In the genomic region with DNA sequence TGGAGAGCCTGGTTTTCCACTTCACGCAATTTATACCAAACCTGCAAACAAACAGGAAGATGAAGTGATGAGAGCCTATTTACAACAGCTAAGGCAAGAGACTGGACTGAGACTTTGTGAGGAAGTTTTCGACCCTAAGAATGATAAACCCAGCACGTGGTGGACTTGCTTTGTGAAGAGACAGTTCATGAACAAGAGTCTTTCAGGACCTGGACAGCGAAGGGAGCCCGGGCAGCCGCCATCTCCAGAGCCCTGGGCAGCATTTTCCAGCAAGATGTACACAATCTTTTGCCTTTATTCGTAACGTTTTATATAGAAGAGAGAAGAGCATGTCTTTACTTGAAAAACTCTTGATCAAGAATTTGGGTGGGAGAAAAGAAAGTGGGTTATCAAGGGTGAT, we compare ENCODE assay signal across 7 cellular contexts. TPM values are rescaled to one million over a fixed set of nuclear protein-coding genes. Genes with fewer than 3 reads are reported as not detected.
A peak's percentile ranks its signal among the peaks of the same experiment; 100 is the strongest.
DNase-seq lines count a peak whose midpoint lies in the region; ATAC-seq and TF ChIP-seq lines count a peak whose summit lies in the region.
"Not testable (repeated sequence)": the region's sequence is repeated elsewhere in the genome, so short reads cannot be mapped to it uniquely, and the experiment has no call there.

No MANE protein-coding gene starts in this region.

- peaks cover 11% of the 10 kb centered on the region; the same call in 2 of the 3 replicates for H3K4me1 Mint-ChIP-seq in GM23338
- not testable (repeated sequence) for H3K4me1 Mint-ChIP-seq in activated CD8-positive, alpha-beta T cell treated with anti-CD3 and anti-CD28 coated beads for 36 hours (ENCODE audit: low read depth); activated T-helper 2 cell treated with anti-CD3 and anti-CD28 coated beads, Interferon-gamma antibody, Interleukin-2, Interleukin-4, amounts not matched to agents 10 μg/mL and 5 μg/mL and 100 μg/mL, durations not matched to agents 14 hours and 24 hours and 36 hours (ENCODE audit: low read depth); activated naive CD8-positive, alpha-beta T cell treated with anti-CD3 and anti-CD28 coated beads, Interleukin-2, amount 50 U/mL, for 24 hours; memory B cell; stimulated activated effector memory CD8-positive, alpha-beta T cell treated with anti-CD3 and anti-CD28 coated beads, Interleukin-12 subunit alpha, Interleukin-12 subunit beta, amount 100 ng/mL, for 72 hours

- not testable (repeated sequence) for H3K4me3 Mint-ChIP-seq in GM23338; activated CD8-positive, alpha-beta T cell treated with anti-CD3 and anti-CD28 coated beads for 36 hours; activated T-helper 2 cell treated with anti-CD3 and anti-CD28 coated beads, Interferon-gamma antibody, Interleukin-2, Interleukin-4, amounts not matched to agents 10 μg/mL and 5 μg/mL and 100 μg/mL, durations not matched to agents 14 hours and 24 hours and 36 hours (ENCODE audit: low read depth); activated naive CD8-positive, alpha-beta T cell treated with anti-CD3 and anti-CD28 coated beads, Interleukin-2, amount 50 U/mL, for 24 hours; memory B cell; stimulated activated effector memory CD8-positive, alpha-beta T cell treated with anti-CD3 and anti-CD28 coated beads, Interleukin-12 subunit alpha, Interleukin-12 subunit beta, amount 100 ng/mL, for 72 hours

- TSS peak; percentile 25 for BruUV-seq in Panc1 (replicated peaks; lab: Mats Ljungman, UMichigan)

- not testable (repeated sequence) for H3K27ac Mint-ChIP-seq in GM23338
- H3K27ac Mint-ChIP-seq in activated CD8-positive, alpha-beta T cell treated with anti-CD3 and anti-CD28 coated beads for 36 hours = peak overlapping the region; percentile 51
- H3K27ac Mint-ChIP-seq in activated T-helper 2 cell treated with anti-CD3 and anti-CD28 coated beads, Interferon-gamma antibody, Interleukin-2, Interleukin-4, amounts not matched to agents 10 μg/mL and 5 μg/mL and 100 μg/mL, durations not matched to agents 14 hours and 24 hours and 36 hours = peak overlapping the region; percentile 56
- H3K27ac Mint-ChIP-seq in activated naive CD8-positive, alpha-beta T cell treated with anti-CD3 and anti-CD28 coated beads, Interleukin-2, amount 50 U/mL, for 24 hours = peak overlapping the region; percentile 58
- H3K27ac Mint-ChIP-seq in memory B cell = peak overlapping the region; percentile 70
- H3K27ac Mint-ChIP-seq in stimulated activated effector memory CD8-positive, alpha-beta T cell treated with anti-CD3 and anti-CD28 coated beads, Interleukin-12 subunit alpha, Interleukin-12 subunit beta, amount 100 ng/mL, for 72 hours = peak overlapping the region; percentile 40

- not testable (repeated sequence) for H3K4me2 ChIP-seq in GM23338

- not testable (repeated sequence) for H2AFZ ChIP-seq in GM23338

- POLR2A ChIA-PET in Panc1 (lab: Charles Lee) = not testable (repeated sequence)
- POLR2A ChIA-PET in activated CD8-positive, alpha-beta T cell treated with anti-CD3 and anti-CD28 coated beads for 36 hours (lab: Charles Lee) = interaction anchor here (0.6 to 1.8 kb wide), 3 partner anchors 11 to 121 kb away, joined by 3 to 4 read pairs (median 3); no protein-coding TSS in a partner anchor

- H3F3A ChIP-seq in GM23338 (replicated peaks; ENCODE audit: low read depth) = not testable (repeated sequence)

- intact Hi-C loops in Panc1 (cut with micrococcal nuclease; ENCODE audit: unreplicated experiment) = loop anchor here (5.0 kb wide), 1 partner anchor 83 kb away; the partner anchor contains the start of gene DDX27
- intact Hi-C loops in activated CD8-positive, alpha-beta T cell treated with anti-CD3 and anti-CD28 coated beads for 36 hours (cut with micrococcal nuclease) = not testable (repeated sequence)
- intact Hi-C loops in activated T-helper 2 cell treated with anti-CD3 and anti-CD28 coated beads, Interferon-gamma antibody, Interleukin-2, Interleukin-4, amounts not matched to agents 10 μg/mL and 5 μg/mL and 100 μg/mL, durations not matched to agents 14 hours and 24 hours and 36 hours (cut with micrococcal nuclease) = loop anchor here (5.0 kb wide), 1 partner anchor 53 kb away; the partner anchor contains the start of gene STAU1

- CTCF ChIA-PET in Panc1 (lab: Charles Lee) = interaction anchor here (0.6 kb wide), 1 partner anchor 89 kb away, joined by 3 read pairs; no protein-coding TSS in a partner anchor
- CTCF ChIA-PET in activated CD8-positive, alpha-beta T cell treated with anti-CD3 and anti-CD28 coated beads for 36 hours (lab: Charles Lee) = interaction anchor here (1.7 to 4.3 kb wide), 3 partner anchors 38 to 82 kb away, joined by 3 to 123 read pairs (median 31); partner anchors contain the start of gene DDX27

- not testable (repeated sequence) for H3K9me3 Mint-ChIP-seq in GM23338; activated CD8-positive, alpha-beta T cell treated with anti-CD3 and anti-CD28 coated beads for 36 hours; activated T-helper 2 cell treated with anti-CD3 and anti-CD28 coated beads, Interferon-gamma antibody, Interleukin-2, Interleukin-4, amounts not matched to agents 10 μg/mL and 5 μg/mL and 100 μg/mL, durations not matched to agents 14 hours and 24 hours and 36 hours; activated naive CD8-positive, alpha-beta T cell treated with anti-CD3 and anti-CD28 coated beads, Interleukin-2, amount 50 U/mL, for 24 hours; memory B cell; stimulated activated effector memory CD8-positive, alpha-beta T cell treated with anti-CD3 and anti-CD28 coated beads, Interleukin-12 subunit alpha, Interleukin-12 subunit beta, amount 100 ng/mL, for 72 hours

- H4K20me1 ChIP-seq in GM23338 (replicated peaks; ENCODE audit: insufficient read depth) = peaks cover 25% of the 10 kb centered on the region

- in situ Hi-C loops in Panc1 (cut with HindIII; ENCODE audit: low pct_unique_long_range_greater_than_20kb, low sequenced_read_pairs) = loop anchor here (10.0 kb wide), 1 partner anchor 50 kb away; the partner anchor contains the start of gene STAU1

- H3K4me3 ChIP-seq in GM23338; Panc1 (ENCODE audit: low read depth in 2 of 2, low read length in 2 of 2): not testable (repeated sequence)

- H3K36me3 Mint-ChIP-seq in GM23338 (ENCODE audit: low read depth) = peaks cover 55% of the 10 kb centered on the region
- H3K36me3 Mint-ChIP-seq in activated CD8-positive, alpha-beta T cell treated with anti-CD3 and anti-CD28 coated beads for 36 hours (ENCODE audit: low read depth) = peaks cover 17% of the 10 kb centered on the region
- peaks cover 51% of the 10 kb centered on the region for H3K36me3 Mint-ChIP-seq in activated T-helper 2 cell treated with anti-CD3 and anti-CD28 coated beads, Interferon-gamma antibody, Interleukin-2, Interleukin-4, amounts not matched to agents 10 μg/mL and 5 μg/mL and 100 μg/mL, durations not matched to agents 14 hours and 24 hours and 36 hours (ENCODE audit: low read depth)
- H3K36me3 Mint-ChIP-seq in activated naive CD8-positive, alpha-beta T cell treated with anti-CD3 and anti-CD28 coated beads, Interleukin-2, amount 50 U/mL, for 24 hours (ENCODE audit: low read depth) = peaks cover 36% of the 10 kb centered on the region
- H3K36me3 Mint-ChIP-seq in memory B cell = peaks cover 28% of the 10 kb centered on the region
- H3K36me3 Mint-ChIP-seq in stimulated activated effector memory CD8-positive, alpha-beta T cell treated with anti-CD3 and anti-CD28 coated beads, Interleukin-12 subunit alpha, Interleukin-12 subunit beta, amount 100 ng/mL, for 72 hours = peaks cover 92% of the 10 kb centered on the region

- not testable (repeated sequence) for H3K4me1 ChIP-seq in GM23338 (ENCODE audit: insufficient read depth); Panc1 (ENCODE audit: control insufficient read depth, insufficient read depth, low read length)

- not testable (repeated sequence) for H3K9me3 ChIP-seq in Panc1 (ENCODE audit: control insufficient read depth, insufficient read depth, low read depth, low read length)

- DNase-seq in GM23338 (ENCODE audit: low spot score); Panc1 (ENCODE audit: low read depth, low spot score); activated CD8-positive, alpha-beta T cell treated with anti-CD3 and anti-CD28 coated beads for 36 hours; activated T-helper 2 cell treated with anti-CD3 and anti-CD28 coated beads, Interferon-gamma antibody, Interleukin-2, Interleukin-4, amounts not matched to agents 10 μg/mL and 5 μg/mL and 100 μg/mL, durations not matched to agents 14 hours and 24 hours and 36 hours (ENCODE audit: low spot score); activated naive CD8-positive, alpha-beta T cell treated with anti-CD3 and anti-CD28 coated beads, Interleukin-2, amount 50 U/mL, for 24 hours; memory B cell (ENCODE audit: low spot score in 2 of 2); stimulated activated effector memory CD8-positive, alpha-beta T cell treated with anti-CD3 and anti-CD28 coated beads, Interleukin-12 subunit alpha, Interleukin-12 subunit beta, amount 100 ng/mL, for 72 hours (ENCODE audit: low spot score in 2 of 2): not testable (repeated sequence)

- TF ChIP-seq CTCF in GM23338 (conservative IDR thresholded peaks at IDR 0.05; ENCODE audit: low read depth in 2 of 2); Panc1 (IDR thresholded peaks at IDR 0.05); activated CD8-positive, alpha-beta T cell treated with anti-CD3 and anti-CD28 coated beads for 36 hours (IDR thresholded peaks at IDR 0.05): not testable (repeated sequence)

- peaks cover 28% of the 10 kb centered on the region for H3K36me3 ChIP-seq in GM23338 (ENCODE audit: insufficient read depth)
- not testable (repeated sequence) for H3K36me3 ChIP-seq in Panc1 (ENCODE audit: control insufficient read depth, insufficient read depth, low read length)

- not testable (repeated sequence) for H3K27me3 ChIP-seq in GM23338 (ENCODE audit: insufficient read depth); Panc1 (ENCODE audit: control insufficient read depth, insufficient read depth, low read length)

- peak overlapping the region; percentile 76; the same call in 1 of the 2 replicates for H3K27ac ChIP-seq in GM23338 (ENCODE audit: low read depth)
- not testable (repeated sequence) for H3K27ac ChIP-seq in Panc1 (ENCODE audit: low read length)

- not testable (repeated sequence) for H3K9me2 ChIP-seq in GM23338 (ENCODE audit: insufficient read depth)

- not testable (repeated sequence) for H3K27me3 Mint-ChIP-seq in GM23338 (ENCODE audit: insufficient read depth, low read depth, poor library complexity); activated CD8-positive, alpha-beta T cell treated with anti-CD3 and anti-CD28 coated beads for 36 hours; activated T-helper 2 cell treated with anti-CD3 and anti-CD28 coated beads, Interferon-gamma antibody, Interleukin-2, Interleukin-4, amounts not matched to agents 10 μg/mL and 5 μg/mL and 100 μg/mL, durations not matched to agents 14 hours and 24 hours and 36 hours (ENCODE audit: low read depth); activated naive CD8-positive, alpha-beta T cell treated with anti-CD3 and anti-CD28 coated beads, Interleukin-2, amount 50 U/mL, for 24 hours; memory B cell

- H3K79me2 ChIP-seq in GM23338 (replicated peaks; ENCODE audit: insufficient read depth) = peaks cover 43% of the 10 kb centered on the region

- ATAC-seq in GM23338; Panc1; activated CD8-positive, alpha-beta T cell treated with anti-CD3 and anti-CD28 coated beads for 36 hours; activated naive CD8-positive, alpha-beta T cell treated with anti-CD3 and anti-CD28 coated beads, Interleukin-2, amount 50 U/mL, for 24 hours; memory B cell (ENCODE audit: low read depth); stimulated activated effector memory CD8-positive, alpha-beta T cell treated with anti-CD3 and anti-CD28 coated beads, Interleukin-12 subunit alpha, Interleukin-12 subunit beta, amount 100 ng/mL, for 72 hours: not testable (repeated sequence)

RNA-seq across cellular contexts. Expression of gene STAU1, which starts 53.3 kb away (rescaled TPM):
- 102 and 111 TPM in 2 replicates for total RNA-seq in GM23338 (2014; rRNA removed; shearing (Covaris generic))
- polyA plus RNA-seq in GM23338 (2016; fragmentation: Nextera tagmentation; extraction: Ambion mirVana) = 102 and 104 TPM in 2 replicates
- total RNA-seq in Panc1 (2021; ENCODE audit: unreplicated experiment) = 103 TPM
- 75.8 TPM for polyA plus RNA-seq in Panc1 (2012; ENCODE audit: insufficient read length)
- 10 to 100 TPM; 57.7 to 60.1 TPM for total RNA-seq in activated CD8-positive, alpha-beta T cell treated with anti-CD3 and anti-CD28 coated beads for 36 hours
- total RNA-seq in activated T-helper 2 cell treated with anti-CD3 and anti-CD28 coated beads, Interferon-gamma antibody, Interleukin-2, Interleukin-4, amounts not matched to agents 10 μg/mL and 5 μg/mL and 100 μg/mL, durations not matched to agents 14 hours and 24 hours and 36 hours = 68.8 and 69.7 TPM in 2 replicates
